27 cellular contexts compared by ENCODE assay signal in the genomic region with DNA sequence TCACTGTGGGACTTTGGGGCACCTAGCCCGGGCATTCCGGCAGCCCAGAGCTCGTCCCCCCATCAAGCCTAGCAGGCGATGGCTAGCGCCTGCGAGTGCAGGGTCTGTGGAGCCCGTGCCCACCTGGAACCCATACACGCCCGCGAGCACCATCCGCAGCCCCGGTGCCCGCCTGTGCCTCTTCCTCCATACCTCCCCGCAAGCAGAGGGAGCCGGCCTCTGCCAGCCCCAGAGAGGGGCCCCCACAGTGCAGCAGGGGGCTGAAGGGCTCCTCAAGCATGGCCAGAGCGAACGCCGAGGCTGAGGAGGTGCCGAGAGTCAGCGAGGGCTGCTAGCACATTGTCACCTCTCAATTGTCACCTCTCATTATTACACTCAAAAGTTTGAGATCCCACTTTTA.
DNase-seq lines count a peak whose midpoint lies in the region; ATAC-seq, FAIRE-seq and TF ChIP-seq lines count a peak whose summit lies in the region.
"Had no signal": no experiment of that assay in that cellular context is flagged by ENCODE, and none has a peak within 500 bp of the region (broad histone marks: within the 10 kb centered on the region; RNA-seq: fewer than 3 reads in every experiment).

No MANE protein-coding gene starts in this region.

- H3K36me3 ChIP-seq in neuronal stem cell (replicated peaks in 1 of 2; ENCODE audit: control insufficient read depth in 2 of 2, insufficient read depth in 2 of 2, low read length in 2 of 2) (no peaks in the 10 kb centered on the region), aorta (ENCODE audit: control insufficient read depth in 1 of 2, insufficient read depth in 2 of 2, low read length in 1 of 2) (no peaks in the 10 kb centered on the region)
- H3K36me3 ChIP-seq: BLaER1 treated with 17β-estradiol and CSF1 and Interleukin-3, amounts not matched to agents 10 nM and 100 nM had no signal

- H3K18ac ChIP-seq in neuronal stem cell (ENCODE audit: low read length), result no peak overlapping the region

- no peak overlapping the region for H3K4me3 Mint-ChIP-seq in chondrocyte (ENCODE audit: unreplicated experiment)
- H3K4me3 Mint-ChIP-seq: B cell; CD4-positive, alpha-beta T cell; CD8-positive, alpha-beta T cell had no signal

- H3K4me1 ChIP-seq in neuronal stem cell (ENCODE audit: control insufficient read depth in 2 of 2, insufficient read depth in 1 of 2, low read depth in 1 of 2, low read length in 2 of 2), result no peaks in the 10 kb centered on the region
- H3K4me1 ChIP-seq in aorta (ENCODE audit: control insufficient read depth in 1 of 2, insufficient read depth in 2 of 2, low read length in 2 of 2), result no peaks in the 10 kb centered on the region
- H3K4me1 ChIP-seq: A549; BLaER1 treated with 17β-estradiol and CSF1 and Interleukin-3, amounts not matched to agents 10 nM and 100 nM; Caco-2 had no signal

- H3K9ac ChIP-seq in neuronal stem cell (ENCODE audit: low read depth, low read length, poor library complexity), result no peak overlapping the region
- H3K9ac ChIP-seq: BLaER1 treated with 17β-estradiol and CSF1 and Interleukin-3, amounts not matched to agents 10 nM and 100 nM had no signal

- H3K23ac ChIP-seq in neuronal stem cell (ENCODE audit: low read depth, low read length, poor library complexity), result no peak overlapping the region

- WGBS in neuronal stem cell (ENCODE audit: extremely low coverage in 2 of 2, insufficient read length in 2 of 2, insufficient replicate concordance in 1 of 2), 2 donors, result no CpG with 5 or more reads among the region's 20 CpGs
- 87 to 92% methylated on average over 16 to 20 of the region's 20 CpGs for WGBS in aorta, 2 donors

- ATAC-seq in aorta (ENCODE audit: low FRiP score) (peak; percentile 26), GM21515 (IDR thresholded peaks at IDR 0.05; ENCODE audit: unreplicated experiment) (no peak)
- ATAC-seq: A549; CD8-positive, alpha-beta T cell; GM12878 had no signal

- H3K27me3 ChIP-seq in neuronal stem cell (ENCODE audit: control insufficient read depth in 3 of 3, insufficient read depth in 3 of 3, low read depth in 1 of 3, low read length in 3 of 3) (no peaks in the 10 kb centered on the region), aorta (ENCODE audit: control insufficient read depth in 1 of 2, insufficient read depth in 2 of 2, low read length in 1 of 2) (no peaks in the 10 kb centered on the region)
- H3K27me3 ChIP-seq: BLaER1 treated with 17β-estradiol and CSF1 and Interleukin-3, amounts not matched to agents 10 nM and 100 nM had no signal

- H3K27ac Mint-ChIP-seq in chondrocyte (ENCODE audit: unreplicated experiment), result no peak overlapping the region
- H3K27ac Mint-ChIP-seq: B cell; CD4-positive, alpha-beta T cell; CD8-positive, alpha-beta T cell had no signal

- no peak overlapping the region for H3K4me2 ChIP-seq in neuronal stem cell (ENCODE audit: insufficient read depth, low read length, poor library complexity, severe bottlenecking)
- H3K4me2 ChIP-seq: A549; BLaER1 treated with 17β-estradiol and CSF1 and Interleukin-3, amounts not matched to agents 10 nM and 100 nM had no signal

- TF ChIP-seq CTCF in chondrocyte (IDR thresholded peaks at IDR 0.05), result no peak
- no peak for TF ChIP-seq CTCF in D721Med (IDR thresholded peaks at IDR 0.05; ENCODE audit: insufficient read depth, missing control alignments)

- intact Hi-C loops in aorta (cut with DNase I), result no loop called here

- no peak for FAIRE-seq in D721Med (lab: Jason Lieb, UNC)
- FAIRE-seq: A549, GM12878, GM12892, GM18507 had no signal

- H2BK120ac ChIP-seq in neuronal stem cell (ENCODE audit: low read depth, low read length), result no peak overlapping the region

- H3K4me3 ChIP-seq in neuronal stem cell (ENCODE audit: low read length in 2 of 2), result no peak overlapping the region
- no peak overlapping the region for H3K4me3 ChIP-seq in aorta (ENCODE audit: low read length in 2 of 2)
- H3K4me3 ChIP-seq: A549; BLaER1 treated with 17β-estradiol and CSF1 and Interleukin-3, amounts not matched to agents 10 nM and 100 nM; GM12878 had no signal

- H3K4me1 Mint-ChIP-seq in chondrocyte (ENCODE audit: low read depth), result no peaks in the 10 kb centered on the region
- H3K4me1 Mint-ChIP-seq: B cell had no signal

- no peaks in the 10 kb centered on the region for H3K36me3 Mint-ChIP-seq in chondrocyte (ENCODE audit: low read depth)
- H3K36me3 Mint-ChIP-seq: CD8-positive, alpha-beta T cell had no signal

- no peak overlapping the region for H2BK12ac ChIP-seq in neuronal stem cell (ENCODE audit: low read length)

- no peak overlapping the region for H2AFZ ChIP-seq in neuronal stem cell (ENCODE audit: low read length)

- H4K8ac ChIP-seq in neuronal stem cell (ENCODE audit: low read depth, low read length), result peak overlapping the region; percentile 3

- no peak overlapping the region for H3K14ac ChIP-seq in neuronal stem cell (ENCODE audit: low read length)

- H3K79me1 ChIP-seq in neuronal stem cell (ENCODE audit: low read depth, low read length), result no peaks in the 10 kb centered on the region

- H3K9me3 ChIP-seq in neuronal stem cell (replicated peaks in 1 of 2; ENCODE audit: control insufficient read depth in 2 of 2, insufficient read depth in 1 of 2, low read depth in 1 of 2, low read length in 2 of 2) (no peaks in the 10 kb centered on the region), aorta (ENCODE audit: control insufficient read depth, low read length) (peaks cover 2% of the 10 kb centered on the region)
- H3K9me3 ChIP-seq: A549, Caco-2 had no signal

- H2BK15ac ChIP-seq in neuronal stem cell (ENCODE audit: low read length), result no peak overlapping the region

- peak; percentile 6 for DNase-seq in activated gamma-delta T cell (lab: John Stamatoyannopoulos, UW)
- DNase-seq in activated gamma-delta T cell treated with Interleukin-2 at 50 U/mL for 16 hours, result no peak
- DNase-seq in chondrocyte (ENCODE audit: low spot score), result peak; percentile 90
- DNase-seq in neuronal stem cell (ENCODE audit: low spot score), result no peak
- DNase-seq in aorta, result no peak
- no peak for DNase-seq in D721Med (ENCODE audit: insufficient read length, low spot score)
- DNase-seq: AML-193; Caco-2; Calu3; CD4-positive, alpha-beta T cell; CD8-positive, alpha-beta T cell; DMS 273 treated with DMSO at 0.1 percent for 48 hours; DMS153; DMS53; DMS79; DND-41; EL; GDM1 had no signal

- peaks cover 2% of the 10 kb centered on the region for H3K27me3 Mint-ChIP-seq in chondrocyte (ENCODE audit: low read depth)
- H3K27me3 Mint-ChIP-seq: B cell; CD4-positive, alpha-beta T cell had no signal

- no peak overlapping the region for H4K91ac ChIP-seq in neuronal stem cell (ENCODE audit: low read depth, low read length, poor library complexity)

- no peak overlapping the region for H2AK5ac ChIP-seq in neuronal stem cell (ENCODE audit: low read depth, low read length)

- H3K27ac ChIP-seq in neuronal stem cell (replicated peaks; ENCODE audit: low read length) (no peak overlapping the region), aorta (ENCODE audit: low read depth in 1 of 2, low read length in 2 of 2) (no peak overlapping the region)
- H3K27ac ChIP-seq: 22Rv1; A549; BLaER1 treated with 17β-estradiol and CSF1 and Interleukin-3, amounts not matched to agents 10 nM and 100 nM; C4-2B had no signal

- no peak overlapping the region for H2BK5ac ChIP-seq in neuronal stem cell (ENCODE audit: low read length)

- H3K4ac ChIP-seq in neuronal stem cell (ENCODE audit: low read length), result no peak overlapping the region

- H3K9me3 Mint-ChIP-seq in chondrocyte (ENCODE audit: low read depth), result peaks cover 8% of the 10 kb centered on the region

Comparison
In these comparisons a context has a peak if more than half of its experiments do, and no peak if none do; other contexts are left out.
1. DNase-seq: peak in activated gamma-delta T cell (single experiment) and chondrocyte (single experiment); none in activated gamma-delta T cell treated with Interleukin-2 at 50 U/mL for 16 hours (single experiment), neuronal stem cell (single experiment), aorta (0 of 2) and D721Med (single experiment).